Comparison of ENCODE assay signal across 23 cellular contexts in the genomic region with DNA sequence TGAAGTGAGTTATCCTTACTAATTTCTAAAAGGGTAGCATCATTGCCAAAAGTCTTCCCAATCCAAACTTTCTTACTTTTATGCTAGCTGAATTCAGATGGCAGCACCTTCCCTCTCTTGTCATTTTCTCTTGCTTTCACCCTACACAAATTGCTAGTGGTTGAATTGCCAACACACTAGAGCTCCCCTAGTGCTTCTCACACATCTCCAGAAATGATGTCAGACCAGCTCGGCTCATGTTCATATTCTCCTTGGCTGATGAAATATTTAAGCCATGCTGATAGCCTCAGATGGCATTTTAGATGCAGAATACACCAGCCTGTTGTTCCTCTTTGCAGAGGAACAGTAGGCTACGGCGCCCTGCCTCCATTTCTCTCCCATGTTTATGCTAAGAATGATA.
"Had no signal": no experiment of that assay in that cellular context is flagged by ENCODE, and none has a peak within 500 bp of the region (broad histone marks: within the 10 kb centered on the region; RNA-seq: fewer than 3 reads in every experiment).

No MANE protein-coding gene starts in this region.

- H3K36me3 ChIP-seq: adrenal gland, esophagus squamous epithelium, lower lobe of right lung, neutrophil, sigmoid colon, upper lobe of right lung had no signal

- H3K9ac ChIP-seq: parathyroid adenoma had no signal

- H3K9me3 ChIP-seq: adrenal gland, esophagus squamous epithelium, lower lobe of right lung, neutrophil, sigmoid colon, upper lobe of right lung had no signal

- H3K4me3 ChIP-seq: adrenal gland, esophagus squamous epithelium, lower lobe of right lung, sigmoid colon, upper lobe of right lung had no signal

- H3K27ac ChIP-seq: adrenal gland, esophagus squamous epithelium, foreskin keratinocyte, lower lobe of right lung, neutrophil, parathyroid adenoma, sigmoid colon, upper lobe of right lung, VCaP had no signal

- DNase-seq: activated CD4-positive, alpha-beta T cell treated with anti-CD3 and anti-CD28 coated beads for 1 hour; activated CD8-positive, alpha-beta memory T cell treated with anti-CD3 and anti-CD28 coated beads for 24 hours; activated CD8-positive, alpha-beta memory T cell treated with anti-CD3 and anti-CD28 coated beads, Interleukin-2, amount 50 U/mL, for 48 hours; activated effector memory CD4-positive, alpha-beta T cell treated with Interleukin-2 at 50 U/mL for 16 hours; activated T-cell treated with anti-CD3 and anti-CD28 coated beads, Interleukin-2, amount 50 U/mL, for 48 hours; adrenal gland; dermis blood vessel endothelial cell; effector memory CD4-positive, alpha-beta T cell; esophagus squamous epithelium; foreskin keratinocyte; hippocampal formation; islet precursor cell; left colon; lower lobe of right lung; sigmoid colon; stimulated activated CD4-positive, alpha-beta T cell treated with anti-CD3 and anti-CD28 coated beads, Interleukin-1b, Interleukin-23, amount 100 ng/mL, for 48 hours; stimulated activated CD8-positive, alpha-beta memory T cell treated with anti-CD3 and anti-CD28 coated beads, Interleukin-4, amount 100 ng/mL, for 48 hours; stimulated activated naive CD4-positive, alpha-beta T cell; upper lobe of right lung had no signal

- ATAC-seq: foreskin keratinocyte; left colon; lower lobe of right lung; natural killer cell treated with Interleukin-12 subunit alpha and Interleukin-12 subunit beta and Interleukin-15 and Interleukin-18, amount 100 ng/mL, for 72 hours; upper lobe of right lung had no signal
